1 cellular context compared by ENCODE assay signal in the genomic region with DNA sequence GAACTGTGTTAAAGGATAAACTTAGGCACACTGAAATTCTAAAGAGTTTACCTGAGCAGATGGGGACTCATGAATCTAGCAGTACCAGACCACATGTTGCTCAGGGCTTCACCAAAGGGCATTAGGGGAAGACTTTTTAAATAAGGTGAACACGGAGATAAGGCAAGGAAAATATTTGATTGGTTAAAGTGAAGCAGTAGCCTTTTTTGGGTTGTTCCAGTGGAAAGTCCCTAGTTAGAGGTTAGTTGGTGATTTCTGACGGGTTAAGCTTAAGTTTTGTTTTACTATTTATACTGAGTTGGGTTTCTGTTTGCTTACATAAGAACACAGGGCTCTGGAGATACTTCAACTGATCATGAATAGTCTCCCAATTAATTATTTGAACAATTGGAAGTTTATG.
TF ChIP-seq lines count a peak whose summit lies in the region.

No MANE protein-coding gene starts in this region.

TF ChIP-seq in GM12878, 131 proteins besides CTCF, POLR2A, EP300 and RAD21 (continued from another document and continues in another):
- TF ChIP-seq, protein P1, sequence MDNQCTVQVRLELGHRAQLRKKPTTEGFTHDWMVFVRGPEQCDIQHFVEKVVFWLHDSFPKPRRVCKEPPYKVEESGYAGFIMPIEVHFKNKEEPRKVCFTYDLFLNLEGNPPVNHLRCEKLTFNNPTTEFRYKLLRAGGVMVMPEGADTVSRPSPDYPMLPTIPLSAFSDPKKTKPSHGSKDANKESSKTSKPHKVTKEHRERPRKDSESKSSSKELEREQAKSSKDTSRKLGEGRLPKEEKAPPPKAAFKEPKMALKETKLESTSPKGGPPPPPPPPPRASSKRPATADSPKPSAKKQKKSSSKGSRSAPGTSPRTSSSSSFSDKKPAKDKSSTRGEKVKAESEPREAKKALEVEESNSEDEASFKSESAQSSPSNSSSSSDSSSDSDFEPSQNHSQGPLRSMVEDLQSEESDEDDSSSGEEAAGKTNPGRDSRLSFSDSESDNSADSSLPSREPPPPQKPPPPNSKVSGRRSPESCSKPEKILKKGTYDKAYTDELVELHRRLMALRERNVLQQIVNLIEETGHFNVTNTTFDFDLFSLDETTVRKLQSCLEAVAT (IDR thresholded peaks at IDR 0.05) = no peak
- TF ChIP-seq RUNX3 (IDR thresholded peaks at IDR 0.05; ENCODE audit: low read length) (no peak), STAT3 (IDR thresholded peaks at IDR 0.05; ENCODE audit: low read depth, low read length) (no peak), BMI1 (IDR thresholded peaks at IDR 0.05; ENCODE audit: borderline replicate concordance) (no peak), HDAC2 (IDR thresholded peaks at IDR 0.05) (no peak), SPI1 (IDR thresholded peaks at IDR 0.05; ENCODE audit: borderline replicate concordance, insufficient read depth, low read depth, low read length) (no peak), RFX5 (IDR thresholded peaks at IDR 0.05; ENCODE audit: low read depth, low read length) (peak; percentile 61), SRF (IDR thresholded peaks at IDR 0.05; ENCODE audit: low read depth in 2 of 2, low read length in 2 of 2) (0 out of 4 replicates have a peak, but pooled peaks of 1 of the 2 experiments have one; percentile 54), ZBED1 (IDR thresholded peaks at IDR 0.05; ENCODE audit: borderline replicate concordance) (no peak), PAX5 (IDR thresholded peaks at IDR 0.05; ENCODE audit: borderline replicate concordance, low read depth, low read length) (no peak), SP1 (IDR thresholded peaks at IDR 0.05; ENCODE audit: low read depth, low read length) (no peak), ZSCAN29 (IDR thresholded peaks at IDR 0.05) (no peak), SIN3A (IDR thresholded peaks at IDR 0.05; ENCODE audit: low read depth, low read length) (no peak), MEF2B (IDR thresholded peaks at IDR 0.05; ENCODE audit: partially characterized antibody, poor library complexity, severe bottlenecking) (peak; percentile 28), MTA3 (IDR thresholded peaks at IDR 0.05; ENCODE audit: borderline replicate concordance, low read length) (no peak), SREBF2 (IDR thresholded peaks at IDR 0.05; ENCODE audit: low read length) (no peak)
- TF ChIP-seq, protein P2, sequence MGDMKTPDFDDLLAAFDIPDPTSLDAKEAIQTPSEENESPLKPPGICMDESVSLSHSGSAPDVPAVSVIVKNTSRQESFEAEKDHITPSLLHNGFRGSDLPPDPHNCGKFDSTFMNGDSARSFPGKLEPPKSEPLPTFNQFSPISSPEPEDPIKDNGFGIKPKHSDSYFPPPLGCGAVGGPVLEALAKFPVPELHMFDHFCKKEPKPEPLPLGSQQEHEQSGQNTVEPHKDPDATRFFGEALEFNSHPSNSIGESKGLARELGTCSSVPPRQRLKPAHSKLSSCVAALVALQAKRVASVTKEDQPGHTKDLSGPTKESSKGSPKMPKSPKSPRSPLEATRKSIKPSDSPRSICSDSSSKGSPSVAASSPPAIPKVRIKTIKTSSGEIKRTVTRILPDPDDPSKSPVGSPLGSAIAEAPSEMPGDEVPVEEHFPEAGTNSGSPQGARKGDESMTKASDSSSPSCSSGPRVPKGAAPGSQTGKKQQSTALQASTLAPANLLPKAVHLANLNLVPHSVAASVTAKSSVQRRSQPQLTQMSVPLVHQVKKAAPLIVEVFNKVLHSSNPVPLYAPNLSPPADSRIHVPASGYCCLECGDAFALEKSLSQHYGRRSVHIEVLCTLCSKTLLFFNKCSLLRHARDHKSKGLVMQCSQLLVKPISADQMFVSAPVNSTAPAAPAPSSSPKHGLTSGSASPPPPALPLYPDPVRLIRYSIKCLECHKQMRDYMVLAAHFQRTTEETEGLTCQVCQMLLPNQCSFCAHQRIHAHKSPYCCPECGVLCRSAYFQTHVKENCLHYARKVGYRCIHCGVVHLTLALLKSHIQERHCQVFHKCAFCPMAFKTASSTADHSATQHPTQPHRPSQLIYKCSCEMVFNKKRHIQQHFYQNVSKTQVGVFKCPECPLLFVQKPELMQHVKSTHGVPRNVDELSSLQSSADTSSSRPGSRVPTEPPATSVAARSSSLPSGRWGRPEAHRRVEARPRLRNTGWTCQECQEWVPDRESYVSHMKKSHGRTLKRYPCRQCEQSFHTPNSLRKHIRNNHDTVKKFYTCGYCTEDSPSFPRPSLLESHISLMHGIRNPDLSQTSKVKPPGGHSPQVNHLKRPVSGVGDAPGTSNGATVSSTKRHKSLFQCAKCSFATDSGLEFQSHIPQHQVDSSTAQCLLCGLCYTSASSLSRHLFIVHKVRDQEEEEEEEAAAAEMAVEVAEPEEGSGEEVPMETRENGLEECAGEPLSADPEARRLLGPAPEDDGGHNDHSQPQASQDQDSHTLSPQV (IDR thresholded peaks at IDR 0.05) = no peak
- TF ChIP-seq, protein P3, sequence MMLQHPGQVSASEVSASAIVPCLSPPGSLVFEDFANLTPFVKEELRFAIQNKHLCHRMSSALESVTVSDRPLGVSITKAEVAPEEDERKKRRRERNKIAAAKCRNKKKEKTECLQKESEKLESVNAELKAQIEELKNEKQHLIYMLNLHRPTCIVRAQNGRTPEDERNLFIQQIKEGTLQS (IDR thresholded peaks at IDR 0.05; ENCODE audit: borderline replicate concordance, extremely low read depth, low read depth, low read length) = no peak
- TF ChIP-seq, protein P4, sequence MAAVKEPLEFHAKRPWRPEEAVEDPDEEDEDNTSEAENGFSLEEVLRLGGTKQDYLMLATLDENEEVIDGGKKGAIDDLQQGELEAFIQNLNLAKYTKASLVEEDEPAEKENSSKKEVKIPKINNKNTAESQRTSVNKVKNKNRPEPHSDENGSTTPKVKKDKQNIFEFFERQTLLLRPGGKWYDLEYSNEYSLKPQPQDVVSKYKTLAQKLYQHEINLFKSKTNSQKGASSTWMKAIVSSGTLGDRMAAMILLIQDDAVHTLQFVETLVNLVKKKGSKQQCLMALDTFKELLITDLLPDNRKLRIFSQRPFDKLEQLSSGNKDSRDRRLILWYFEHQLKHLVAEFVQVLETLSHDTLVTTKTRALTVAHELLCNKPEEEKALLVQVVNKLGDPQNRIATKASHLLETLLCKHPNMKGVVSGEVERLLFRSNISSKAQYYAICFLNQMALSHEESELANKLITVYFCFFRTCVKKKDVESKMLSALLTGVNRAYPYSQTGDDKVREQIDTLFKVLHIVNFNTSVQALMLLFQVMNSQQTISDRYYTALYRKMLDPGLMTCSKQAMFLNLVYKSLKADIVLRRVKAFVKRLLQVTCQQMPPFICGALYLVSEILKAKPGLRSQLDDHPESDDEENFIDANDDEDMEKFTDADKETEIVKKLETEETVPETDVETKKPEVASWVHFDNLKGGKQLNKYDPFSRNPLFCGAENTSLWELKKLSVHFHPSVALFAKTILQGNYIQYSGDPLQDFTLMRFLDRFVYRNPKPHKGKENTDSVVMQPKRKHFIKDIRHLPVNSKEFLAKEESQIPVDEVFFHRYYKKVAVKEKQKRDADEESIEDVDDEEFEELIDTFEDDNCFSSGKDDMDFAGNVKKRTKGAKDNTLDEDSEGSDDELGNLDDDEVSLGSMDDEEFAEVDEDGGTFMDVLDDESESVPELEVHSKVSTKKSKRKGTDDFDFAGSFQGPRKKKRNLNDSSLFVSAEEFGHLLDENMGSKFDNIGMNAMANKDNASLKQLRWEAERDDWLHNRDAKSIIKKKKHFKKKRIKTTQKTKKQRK (IDR thresholded peaks at IDR 0.05; ENCODE audit: low read depth, low read length) = no peak
- TF ChIP-seq, protein P5, sequence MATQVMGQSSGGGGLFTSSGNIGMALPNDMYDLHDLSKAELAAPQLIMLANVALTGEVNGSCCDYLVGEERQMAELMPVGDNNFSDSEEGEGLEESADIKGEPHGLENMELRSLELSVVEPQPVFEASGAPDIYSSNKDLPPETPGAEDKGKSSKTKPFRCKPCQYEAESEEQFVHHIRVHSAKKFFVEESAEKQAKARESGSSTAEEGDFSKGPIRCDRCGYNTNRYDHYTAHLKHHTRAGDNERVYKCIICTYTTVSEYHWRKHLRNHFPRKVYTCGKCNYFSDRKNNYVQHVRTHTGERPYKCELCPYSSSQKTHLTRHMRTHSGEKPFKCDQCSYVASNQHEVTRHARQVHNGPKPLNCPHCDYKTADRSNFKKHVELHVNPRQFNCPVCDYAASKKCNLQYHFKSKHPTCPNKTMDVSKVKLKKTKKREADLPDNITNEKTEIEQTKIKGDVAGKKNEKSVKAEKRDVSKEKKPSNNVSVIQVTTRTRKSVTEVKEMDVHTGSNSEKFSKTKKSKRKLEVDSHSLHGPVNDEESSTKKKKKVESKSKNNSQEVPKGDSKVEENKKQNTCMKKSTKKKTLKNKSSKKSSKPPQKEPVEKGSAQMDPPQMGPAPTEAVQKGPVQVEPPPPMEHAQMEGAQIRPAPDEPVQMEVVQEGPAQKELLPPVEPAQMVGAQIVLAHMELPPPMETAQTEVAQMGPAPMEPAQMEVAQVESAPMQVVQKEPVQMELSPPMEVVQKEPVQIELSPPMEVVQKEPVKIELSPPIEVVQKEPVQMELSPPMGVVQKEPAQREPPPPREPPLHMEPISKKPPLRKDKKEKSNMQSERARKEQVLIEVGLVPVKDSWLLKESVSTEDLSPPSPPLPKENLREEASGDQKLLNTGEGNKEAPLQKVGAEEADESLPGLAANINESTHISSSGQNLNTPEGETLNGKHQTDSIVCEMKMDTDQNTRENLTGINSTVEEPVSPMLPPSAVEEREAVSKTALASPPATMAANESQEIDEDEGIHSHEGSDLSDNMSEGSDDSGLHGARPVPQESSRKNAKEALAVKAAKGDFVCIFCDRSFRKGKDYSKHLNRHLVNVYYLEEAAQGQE (IDR thresholded peaks at IDR 0.05; ENCODE audit: low read depth, low read length) = no peak
- TF ChIP-seq, protein P6, sequence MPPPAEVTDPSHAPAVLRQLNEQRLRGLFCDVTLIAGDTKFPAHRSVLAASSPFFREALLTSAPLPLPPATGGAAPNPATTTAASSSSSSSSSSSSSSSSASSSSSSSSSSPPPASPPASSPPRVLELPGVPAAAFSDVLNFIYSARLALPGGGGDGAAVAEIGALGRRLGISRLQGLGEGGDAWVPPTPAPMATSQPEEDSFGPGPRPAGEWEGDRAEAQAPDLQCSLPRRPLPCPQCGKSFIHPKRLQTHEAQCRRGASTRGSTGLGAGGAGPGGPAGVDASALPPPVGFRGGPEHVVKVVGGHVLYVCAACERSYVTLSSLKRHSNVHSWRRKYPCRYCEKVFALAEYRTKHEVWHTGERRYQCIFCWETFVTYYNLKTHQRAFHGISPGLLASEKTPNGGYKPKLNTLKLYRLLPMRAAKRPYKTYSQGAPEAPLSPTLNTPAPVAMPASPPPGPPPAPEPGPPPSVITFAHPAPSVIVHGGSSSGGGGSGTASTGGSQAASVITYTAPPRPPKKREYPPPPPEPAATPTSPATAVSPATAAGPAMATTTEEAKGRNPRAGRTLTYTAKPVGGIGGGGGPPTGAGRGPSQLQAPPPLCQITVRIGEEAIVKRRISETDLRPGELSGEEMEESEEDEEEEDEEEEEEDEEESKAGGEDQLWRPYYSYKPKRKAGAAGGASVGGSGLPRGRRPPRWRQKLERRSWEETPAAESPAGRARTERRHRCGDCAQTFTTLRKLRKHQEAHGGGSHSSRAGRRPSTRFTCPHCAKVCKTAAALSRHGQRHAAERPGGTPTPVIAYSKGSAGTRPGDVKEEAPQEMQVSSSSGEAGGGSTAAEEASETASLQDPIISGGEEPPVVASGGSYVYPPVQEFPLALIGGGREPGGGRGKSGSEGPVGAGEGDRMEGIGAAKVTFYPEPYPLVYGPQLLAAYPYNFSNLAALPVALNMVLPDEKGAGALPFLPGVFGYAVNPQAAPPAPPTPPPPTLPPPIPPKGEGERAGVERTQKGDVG (CRISPR knock-in tag; IDR thresholded peaks at IDR 0.05) = no peak
- TF ChIP-seq, protein P7, sequence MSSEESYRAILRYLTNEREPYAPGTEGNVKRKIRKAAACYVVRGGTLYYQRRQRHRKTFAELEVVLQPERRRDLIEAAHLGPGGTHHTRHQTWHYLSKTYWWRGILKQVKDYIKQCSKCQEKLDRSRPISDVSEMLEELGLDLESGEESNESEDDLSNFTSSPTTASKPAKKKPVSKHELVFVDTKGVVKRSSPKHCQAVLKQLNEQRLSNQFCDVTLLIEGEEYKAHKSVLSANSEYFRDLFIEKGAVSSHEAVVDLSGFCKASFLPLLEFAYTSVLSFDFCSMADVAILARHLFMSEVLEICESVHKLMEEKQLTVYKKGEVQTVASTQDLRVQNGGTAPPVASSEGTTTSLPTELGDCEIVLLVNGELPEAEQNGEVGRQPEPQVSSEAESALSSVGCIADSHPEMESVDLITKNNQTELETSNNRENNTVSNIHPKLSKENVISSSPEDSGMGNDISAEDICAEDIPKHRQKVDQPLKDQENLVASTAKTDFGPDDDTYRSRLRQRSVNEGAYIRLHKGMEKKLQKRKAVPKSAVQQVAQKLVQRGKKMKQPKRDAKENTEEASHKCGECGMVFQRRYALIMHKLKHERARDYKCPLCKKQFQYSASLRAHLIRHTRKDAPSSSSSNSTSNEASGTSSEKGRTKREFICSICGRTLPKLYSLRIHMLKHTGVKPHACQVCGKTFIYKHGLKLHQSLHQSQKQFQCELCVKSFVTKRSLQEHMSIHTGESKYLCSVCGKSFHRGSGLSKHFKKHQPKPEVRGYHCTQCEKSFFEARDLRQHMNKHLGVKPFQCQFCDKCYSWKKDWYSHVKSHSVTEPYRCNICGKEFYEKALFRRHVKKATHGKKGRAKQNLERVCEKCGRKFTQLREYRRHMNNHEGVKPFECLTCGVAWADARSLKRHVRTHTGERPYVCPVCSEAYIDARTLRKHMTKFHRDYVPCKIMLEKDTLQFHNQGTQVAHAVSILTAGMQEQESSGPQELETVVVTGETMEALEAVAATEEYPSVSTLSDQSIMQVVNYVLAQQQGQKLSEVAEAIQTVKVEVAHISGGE (CRISPR knock-in tag; IDR thresholded peaks at IDR 0.05) = no peak
- TF ChIP-seq, protein P8, sequence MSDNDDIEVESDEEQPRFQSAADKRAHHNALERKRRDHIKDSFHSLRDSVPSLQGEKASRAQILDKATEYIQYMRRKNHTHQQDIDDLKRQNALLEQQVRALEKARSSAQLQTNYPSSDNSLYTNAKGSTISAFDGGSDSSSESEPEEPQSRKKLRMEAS (IDR thresholded peaks at IDR 0.05; ENCODE audit: low read depth, low read length) = no peak
